ENCODE assay signal across 1 cellular context in genomic region chr19:42297034-42297433, GRCh38.
TF ChIP-seq lines count a peak whose summit lies in the region.

No MANE protein-coding gene starts in this region.

TF ChIP-seq in HEK293, 187 proteins besides CTCF, POLR2A, EP300 and RAD21:
- TF ChIP-seq SCRT1 (tag by site-specific recombination; IDR thresholded peaks at IDR 0.05; ENCODE audit: borderline replicate concordance) (0 out of 2 replicates have a peak, but pooled peaks have one; percentile 34), ZNF175 (tag by site-specific recombination; IDR thresholded peaks at IDR 0.05) (no peak), ZNF221 (tag by site-specific recombination; IDR thresholded peaks at IDR 0.05; ENCODE audit: borderline replicate concordance) (no peak), ZBTB1 (tag by site-specific recombination; IDR thresholded peaks at IDR 0.05) (no peak), ZNF514 (tag by site-specific recombination; IDR thresholded peaks at IDR 0.05) (no peak), ZNF549 (tag by site-specific recombination; IDR thresholded peaks at IDR 0.05) (no peak), ZNF155 (tag by site-specific recombination; IDR thresholded peaks at IDR 0.05) (no peak), ZFP37 (tag by site-specific recombination; IDR thresholded peaks at IDR 0.05) (no peak), ZNF473 (tag by site-specific recombination; IDR thresholded peaks at IDR 0.05) (no peak)
